Comparison of ENCODE assay signal across 16 cellular contexts in the genomic region with DNA sequence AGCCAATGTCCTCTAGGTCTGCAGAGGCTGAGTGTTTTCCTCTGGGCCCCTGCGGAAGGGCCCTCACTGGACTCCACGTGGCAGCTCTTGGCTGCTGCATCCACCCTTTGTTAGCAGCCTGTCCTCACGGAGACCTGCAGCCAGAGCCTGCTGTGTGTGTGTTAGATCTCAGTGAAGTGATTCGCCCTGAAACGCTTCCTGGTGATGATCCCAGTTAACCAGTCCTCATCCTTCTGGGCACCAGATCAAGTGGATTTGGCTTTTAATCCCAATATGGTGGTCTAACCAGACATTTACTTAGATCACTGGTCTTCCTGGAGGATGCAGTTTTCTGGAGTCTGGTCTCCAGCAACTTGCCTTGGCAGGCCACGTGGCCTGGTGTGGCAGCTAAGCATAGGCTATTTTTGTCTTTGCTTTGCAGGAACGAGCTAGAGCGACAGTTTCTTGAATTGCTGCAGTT. TPM values are rescaled to one million over a fixed set of nuclear protein-coding genes. Genes with fewer than 3 reads are reported as not detected.
DNase-seq lines count a peak whose midpoint lies in the region; ATAC-seq and TF ChIP-seq lines count a peak whose summit lies in the region.
"Had no signal": no experiment of that assay in that cellular context is flagged by ENCODE, and none has a peak within 500 bp of the region (broad histone marks: within the 10 kb centered on the region; RNA-seq: fewer than 3 reads in every experiment).

No MANE protein-coding gene starts in this region.

- no peak overlapping the region for H3K4me3 ChIP-seq in GM23248
- H3K4me3 ChIP-seq in ascending aorta = no peak overlapping the region
- no peak overlapping the region for H3K4me3 ChIP-seq in Caco-2 (ENCODE audit: low read depth, low read length)
- H3K4me3 ChIP-seq: esophagus squamous epithelium had no signal

- H3K27ac ChIP-seq in GM23248 = peak overlapping the region; percentile 41
- H3K27ac ChIP-seq in ascending aorta = peak overlapping the region; percentile 36 to 53

- DNase-seq in GM23248 (peak; percentile 62), ascending aorta (ENCODE audit: low spot score in 2 of 2) (no peak), head of caudate nucleus (peak in 34 of 42 donors; percentile 39 to 78 (median 58)), pons (ENCODE audit: low spot score) (peak; percentile 65), Caco-2 (no peak), AML-193 (lab: John Stamatoyannopoulos, UW) (no peak)
- DNase-seq: activated naive CD4-positive, alpha-beta T cell; CD4-positive, alpha-beta T cell; cortex of kidney; esophagus squamous epithelium; NCI-H1694; NCI-H774; retina; stimulated activated naive CD8-positive, alpha-beta T cell treated with anti-CD3 and anti-CD28 coated beads, Interleukin-15, amount 100 ng/mL, for 72 hours had no signal

- no TSS peak for BruUV-seq in Caco-2 (replicated peaks; lab: Mats Ljungman, UMichigan)

- ATAC-seq in HG03280 (IDR thresholded peaks at IDR 0.05; ENCODE audit: unreplicated experiment) (no peak), HG03378 (IDR thresholded peaks at IDR 0.05; ENCODE audit: unreplicated experiment) (no peak)
- ATAC-seq: stimulated activated naive CD8-positive, alpha-beta T cell treated with anti-CD3 and anti-CD28 coated beads, Interleukin-15, amount 100 ng/mL, for 72 hours had no signal

- H3K9ac ChIP-seq in GM23248 = no peak overlapping the region

- in situ Hi-C loops in GM23248 (cut with MboI) = loop anchor here (25.0 kb wide), 1 partner anchor 453 kb away; no protein-coding TSS in a partner anchor

- H3K4me1 Mint-ChIP-seq in Caco-2 (ENCODE audit: low read depth, unreplicated experiment) = no peaks in the 10 kb centered on the region

- H3K4me2 ChIP-seq in GM23248 (ENCODE audit: unreplicated experiment) = peak overlapping the region; percentile 6

- H3K9me3 ChIP-seq in GM23248 (ENCODE audit: low read depth) = no peaks in the 10 kb centered on the region
- H3K9me3 ChIP-seq in ascending aorta = no peaks in the 10 kb centered on the region
- H3K9me3 ChIP-seq in Caco-2 = no peaks in the 10 kb centered on the region
- H3K9me3 ChIP-seq: esophagus squamous epithelium had no signal

- TF ChIP-seq CTCF in ascending aorta (IDR thresholded peaks at IDR 0.05) (no peak), Caco-2 (IDR thresholded peaks at IDR 0.05; ENCODE audit: insufficient read depth in 1 of 2, low read depth in 1 of 2, low read length in 1 of 2, severe bottlenecking in 1 of 2, unreplicated experiment in 1 of 2) (no peak)

- no peaks in the 10 kb centered on the region for H3K9me2 ChIP-seq in GM23248 (ENCODE audit: insufficient read depth)

- peaks cover 53% of the 10 kb centered on the region for H3K36me3 Mint-ChIP-seq in Caco-2 (ENCODE audit: insufficient read depth, unreplicated experiment)

- no peak overlapping the region for H3K4me3 Mint-ChIP-seq in Caco-2 (ENCODE audit: unreplicated experiment)
- H3K4me3 Mint-ChIP-seq: CD4-positive, alpha-beta T cell; stimulated activated naive CD8-positive, alpha-beta T cell treated with anti-CD3 and anti-CD28 coated beads, Interleukin-15, amount 100 ng/mL, for 72 hours had no signal

- H3K4me1 ChIP-seq in GM23248 (ENCODE audit: insufficient read depth) (peaks cover 15% of the 10 kb centered on the region), ascending aorta (peaks cover 0 to 22% of the 10 kb centered on the region in 2 donors), Caco-2 (no peaks in the 10 kb centered on the region)

- CTCF ChIA-PET in Caco-2 (lab: Charles Lee) = interaction anchor here (0.6 kb wide), 1 partner anchor 10 kb away, joined by 3 read pairs; no protein-coding TSS in a partner anchor

- no peaks in the 10 kb centered on the region for H4K20me1 ChIP-seq in GM23248 (ENCODE audit: insufficient read depth)

- WGBS in GM23248 (ENCODE audit: low coverage in 1 of 2, low lambda C conversion rate in 2 of 2, missing lambda C conversion rate in 2 of 2), 2 experiments = 48 to 49% methylated on average over 8 of the region's 8 CpGs

- no peaks in the 10 kb centered on the region for H3K9me3 Mint-ChIP-seq in Caco-2 (ENCODE audit: unreplicated experiment)
- H3K9me3 Mint-ChIP-seq: CD4-positive, alpha-beta T cell; stimulated activated naive CD8-positive, alpha-beta T cell treated with anti-CD3 and anti-CD28 coated beads, Interleukin-15, amount 100 ng/mL, for 72 hours had no signal

- intact Hi-C loops in ascending aorta (cut with DNase I) (loop anchor here (10.0 kb wide), 2 partner anchors 321 to 441 kb away; a partner anchor contains a TSS), head of caudate nucleus (cut with DNase I) (loop anchor here (10.0 kb wide), 1 partner anchor 231 kb away; a partner anchor contains a TSS), Caco-2 (cut with micrococcal nuclease; ENCODE audit: unreplicated experiment) (no loop called here)

- no peak overlapping the region for H3K27ac Mint-ChIP-seq in Caco-2 (ENCODE audit: unreplicated experiment)
- H3K27ac Mint-ChIP-seq: CD4-positive, alpha-beta T cell had no signal

- H3K27me3 ChIP-seq in GM23248 (replicated peaks; ENCODE audit: insufficient read depth) = no peaks in the 10 kb centered on the region
- no peaks in the 10 kb centered on the region for H3K27me3 ChIP-seq in ascending aorta
- H3K27me3 ChIP-seq in Caco-2 (replicated peaks; ENCODE audit: control insufficient read depth, insufficient read depth, low read length) = no peaks in the 10 kb centered on the region
- H3K27me3 ChIP-seq: esophagus squamous epithelium had no signal

- no peaks in the 10 kb centered on the region for H3F3A ChIP-seq in GM23248 (ENCODE audit: insufficient read depth)

- H2AFZ ChIP-seq in GM23248 = no peak overlapping the region

- H3K27me3 Mint-ChIP-seq in Caco-2 (ENCODE audit: insufficient read depth, unreplicated experiment) = no peaks in the 10 kb centered on the region
- H3K27me3 Mint-ChIP-seq: CD4-positive, alpha-beta T cell; stimulated activated naive CD8-positive, alpha-beta T cell treated with anti-CD3 and anti-CD28 coated beads, Interleukin-15, amount 100 ng/mL, for 72 hours had no signal

- H3K36me3 ChIP-seq in GM23248 (ENCODE audit: low read depth) (peaks cover 11% of the 10 kb centered on the region; the same call in 1 of the 2 replicates), ascending aorta (peaks cover 12 to 30% of the 10 kb centered on the region in 2 donors), Caco-2 (ENCODE audit: control insufficient read depth, insufficient read depth, low read length) (peaks cover 3% of the 10 kb centered on the region)

- peaks cover 10% of the 10 kb centered on the region; the same call in 1 of the 2 replicates for H3K79me2 ChIP-seq in GM23248 (ENCODE audit: insufficient read depth)

- POLR2A ChIA-PET in Caco-2 (lab: Charles Lee) = no interaction called here

RNA-seq across cellular contexts. Expression of a gene that starts 39.5 kb away (rescaled TPM):
- total RNA-seq in GM23248 (2014; rRNA removed; shearing (Covaris generic)) = not detected in 2 replicates
- not detected in 2 replicates for polyA plus RNA-seq in GM23248 (2016; fragmentation: Nextera tagmentation; extraction: Ambion mirVana)
- not detected for total RNA-seq in ascending aorta
- total RNA-seq in Caco-2 (2022) = 0.18 TPM in 1 of 2 replicates, not detected in the other
- total RNA-seq: CD4-positive, alpha-beta T cell; esophagus squamous epithelium had no signal

Comparison
In these comparisons a context has a peak if more than half of its experiments do, and no peak if none do; other contexts are left out.
1. DNase-seq: peak in GM23248 (single experiment), head of caudate nucleus (34 of 42) and pons (single experiment); none in ascending aorta (0 of 2), Caco-2 (0 of 2) and AML-193 (0 of 2).